In genomic region chr4:182878633-182879495, GRCh38 we compare ENCODE assay signal across 18 cellular contexts. TPM values are rescaled to one million over a fixed set of nuclear protein-coding genes. Genes with fewer than 3 reads are reported as not detected.
DNase-seq lines count a peak whose midpoint lies in the region; ATAC-seq and TF ChIP-seq lines count a peak whose summit lies in the region.
"Had no signal": no experiment of that assay in that cellular context is flagged by ENCODE, and none has a peak within 500 bp of the region (broad histone marks: within the 10 kb centered on the region; RNA-seq: fewer than 3 reads in every experiment).

No MANE protein-coding gene starts in this region.

- H3K9me3 ChIP-seq in SJCRH30 (replicated peaks) (no peaks in the 10 kb centered on the region), sigmoid colon (peaks cover 0 to 2% (median 0%) of the 10 kb centered on the region in 4 donors)

- no peak for TF ChIP-seq POLR2A in sigmoid colon (IDR thresholded peaks at IDR 0.05)

- H3K27me3 ChIP-seq in SJCRH30 (no peaks in the 10 kb centered on the region), sigmoid colon (no peaks in the 10 kb centered on the region)

- H3K36me3 ChIP-seq in SJCRH30 (0 out of 2 replicates have a peak, but pooled peaks cover 6% of the 10 kb centered on the region), sigmoid colon (no peaks in the 10 kb centered on the region)

- peak; percentile 45 for DNase-seq in Right ventricle myocardium inferior (ENCODE audit: missing footprints)
- no peak for DNase-seq in left ventricle myocardium superior
- peak; percentile 28 to 59 for DNase-seq in SJCRH30
- DNase-seq in islet precursor cell: peak; percentile 43
- peak; percentile 64 for DNase-seq in sigmoid colon
- DNase-seq in NOMO-1 (lab: John Stamatoyannopoulos, UW; ENCODE audit: unreplicated experiment in 2 of 2): no peak
- DNase-seq in cerebellum (ENCODE audit: low spot score): no peak
- DNase-seq in central memory CD4-positive, alpha-beta T cell: no peak
- DNase-seq: DMS153, EL, NCI-H1436, NCI-H2029, NCI-H2171 treated with DMSO at 0.1 percent for 48 hours, NCI-H446 treated with DMSO at 0.1 percent for 48 hours, NCI-H748 treated with DMSO at 0.1 percent for 48 hours, PC-3 had no signal

- H3K4me3 ChIP-seq in SJCRH30 (no peak overlapping the region), sigmoid colon (no peak overlapping the region)
- H3K4me3 ChIP-seq: A549 had no signal

- H3K27ac ChIP-seq in SJCRH30 (no peak overlapping the region), sigmoid colon (no peak overlapping the region)
- H3K27ac ChIP-seq: A549, KMS-11 had no signal

- TF ChIP-seq EP300 in sigmoid colon (IDR thresholded peaks at IDR 0.05): no peak

- TF ChIP-seq CTCF in sigmoid colon (IDR thresholded peaks at IDR 0.05): no peak

- ATAC-seq in Right ventricle myocardium inferior (no peak), left ventricle myocardium superior (no peak)
- ATAC-seq: PC-3 had no signal

- no peaks in the 10 kb centered on the region for H3K4me1 ChIP-seq in SJCRH30
- peaks cover 0 to 26% (median 24%) of the 10 kb centered on the region in 4 donors for H3K4me1 ChIP-seq in sigmoid colon
- H3K4me1 ChIP-seq: A549 had no signal

- 84 to 90% methylated on average over 16 of the region's 16 CpGs for WGBS in sigmoid colon, 2 donors

- intact Hi-C loops in Right ventricle myocardium inferior (cut with DNase I) (no loop called here), left ventricle myocardium superior (cut with micrococcal nuclease) (no loop called here), sigmoid colon (cut with DNase I) (no loop called here)

RNA-seq across cellular contexts. Expression of gene DCTD, which starts 38.3 kb away (rescaled TPM):
- total RNA-seq in Right ventricle myocardium inferior (44.1 TPM), left ventricle myocardium superior (43.8 TPM), sigmoid colon (10 to 100 TPM; 35.2 to 48.2 (median 40.9) TPM), cerebellum (32.7 TPM)
- 72.5 and 73.6 TPM in 2 replicates for total RNA-seq in SJCRH30 (2014; rRNA removed; shearing (Covaris generic))
- polyA plus RNA-seq in sigmoid colon: 10 to 100 TPM; 33.3 to 54.9 (median 34.2) TPM

Comparison
In these comparisons a context has a peak if more than half of its experiments do, and no peak if none do; other contexts are left out.
1. DNase-seq: peak in Right ventricle myocardium inferior (single experiment), SJCRH30 (2 of 2), islet precursor cell (single experiment) and sigmoid colon (single experiment); none in left ventricle myocardium superior (single experiment), NOMO-1 (0 of 2), cerebellum (single experiment) and central memory CD4-positive, alpha-beta T cell (single experiment).